14 cellular contexts compared by ENCODE assay signal in genomic region chr4:8351931-8352367, GRCh38.
DNase-seq lines count a peak whose midpoint lies in the region; ATAC-seq and TF ChIP-seq lines count a peak whose summit lies in the region.
"Had no signal": no experiment of that assay in that cellular context is flagged by ENCODE, and none has a peak within 500 bp of the region (broad histone marks: within the 10 kb centered on the region; RNA-seq: fewer than 3 reads in every experiment).

No MANE protein-coding gene starts in this region.

- 66 to 78% (median 73%) methylated on average over 8 of the region's 8 CpGs for WGBS in heart left ventricle, 4 donors

- no peak overlapping the region for H3K27ac ChIP-seq in BLaER1
- peak overlapping the region in 5 of 12 donors; percentile 13 to 56 (median 20) for H3K27ac ChIP-seq in heart left ventricle
- no peak overlapping the region for H3K27ac ChIP-seq in neural progenitor cell
- H3K27ac ChIP-seq: coronary artery, SK-N-MC had no signal

- H3K4me1 ChIP-seq in BLaER1 (peaks cover 85% of the 10 kb centered on the region), heart left ventricle (peaks cover 0 to 34% (median 23%) of the 10 kb centered on the region in 12 donors), neural progenitor cell (no peaks in the 10 kb centered on the region)

- TF ChIP-seq POLR2A in heart left ventricle (IDR thresholded peaks at IDR 0.05), result no peak

- no peak for TF ChIP-seq CTCF in heart left ventricle (IDR thresholded peaks at IDR 0.05)
- TF ChIP-seq CTCF in progenitor cell of endocrine pancreas (IDR thresholded peaks at IDR 0.05; ENCODE audit: unreplicated experiment), result no peak
- no peak for TF ChIP-seq CTCF in neural progenitor cell (IDR thresholded peaks at IDR 0.05)

- H3K27me3 Mint-ChIP-seq in progenitor cell of endocrine pancreas (peaks cover 5% of the 10 kb centered on the region), neural progenitor cell (ENCODE audit: insufficient read depth, low read depth) (peaks cover 2% of the 10 kb centered on the region)
- H3K27me3 Mint-ChIP-seq: activated CD4-positive, alpha-beta T cell treated with anti-CD3 and anti-CD28 coated beads for 36 hours; naive B cell had no signal

- no peaks in the 10 kb centered on the region for H3K27me3 ChIP-seq in BLaER1
- no peaks in the 10 kb centered on the region for H3K27me3 ChIP-seq in heart left ventricle
- H3K27me3 ChIP-seq in neural progenitor cell, result no peaks in the 10 kb centered on the region

- no peaks in the 10 kb centered on the region for H3F3A ChIP-seq in neural progenitor cell (ENCODE audit: low read depth)

- peak; percentile 48 for DNase-seq in SW480 (ENCODE audit: low spot score)
- DNase-seq in heart left ventricle, result no peak
- no peak for DNase-seq in progenitor cell of endocrine pancreas (ENCODE audit: low spot score, unreplicated experiment)
- no peak for DNase-seq in activated CD4-positive, CD25-positive, alpha-beta regulatory T cell (lab: John Stamatoyannopoulos, UW)
- DNase-seq in NCI-H446 (lab: John Stamatoyannopoulos, UW), result no peak
- no peak for DNase-seq in neural progenitor cell (ENCODE audit: low spot score)
- DNase-seq in NCI-H82 (lab: John Stamatoyannopoulos, UW), result no peak
- DNase-seq: activated CD4-positive, alpha-beta T cell treated with anti-CD3 and anti-CD28 coated beads for 36 hours; activated gamma-delta T cell treated with Interleukin-2 at 50 U/mL for 16 hours; naive B cell; NCI-H526 had no signal

- no peak overlapping the region for H2AFZ ChIP-seq in neural progenitor cell (replicated peaks)

- H3K4me3 Mint-ChIP-seq in progenitor cell of endocrine pancreas (ENCODE audit: low read depth) (no peak overlapping the region), neural progenitor cell (no peak overlapping the region)
- H3K4me3 Mint-ChIP-seq: activated CD4-positive, alpha-beta T cell treated with anti-CD3 and anti-CD28 coated beads for 36 hours; naive B cell had no signal

- H3K4me2 ChIP-seq in BLaER1, result peak overlapping the region; percentile 88
- no peak overlapping the region for H3K4me2 ChIP-seq in neural progenitor cell

- H4K20me1 ChIP-seq in BLaER1, result peaks cover 26% of the 10 kb centered on the region
- H4K20me1 ChIP-seq in neural progenitor cell (ENCODE audit: low read depth), result no peaks in the 10 kb centered on the region

- H3K36me3 ChIP-seq in BLaER1, result no peaks in the 10 kb centered on the region
- H3K36me3 ChIP-seq in heart left ventricle, result no peaks in the 10 kb centered on the region
- no peaks in the 10 kb centered on the region for H3K36me3 ChIP-seq in neural progenitor cell

- H3K4me3 ChIP-seq in BLaER1, result no peak overlapping the region
- H3K4me3 ChIP-seq in heart left ventricle, result no peak overlapping the region
- H3K4me3 ChIP-seq in neural progenitor cell, result no peak overlapping the region
- H3K4me3 ChIP-seq: coronary artery, SK-N-MC had no signal

- H3K9me3 ChIP-seq in BLaER1 (no peaks in the 10 kb centered on the region), heart left ventricle (no peaks in the 10 kb centered on the region), neural progenitor cell (ENCODE audit: low read depth) (no peaks in the 10 kb centered on the region)

- H3K9me3 Mint-ChIP-seq in progenitor cell of endocrine pancreas (ENCODE audit: low read depth), result no peaks in the 10 kb centered on the region
- no peaks in the 10 kb centered on the region for H3K9me3 Mint-ChIP-seq in neural progenitor cell

- ATAC-seq in heart left ventricle, result peak in 3 of 4 donors; percentile 5 to 6 (median 6)
- ATAC-seq: activated CD4-positive, alpha-beta T cell treated with anti-CD3 and anti-CD28 coated beads for 36 hours had no signal

- intact Hi-C loops in heart left ventricle (cut with DNase I), result no loop called here

- H3K4me1 Mint-ChIP-seq in progenitor cell of endocrine pancreas (ENCODE audit: low read depth), result peaks cover 11% of the 10 kb centered on the region
- no peaks in the 10 kb centered on the region for H3K4me1 Mint-ChIP-seq in neural progenitor cell
- H3K4me1 Mint-ChIP-seq: activated CD4-positive, alpha-beta T cell treated with anti-CD3 and anti-CD28 coated beads for 36 hours; naive B cell had no signal

- H3K27ac Mint-ChIP-seq in progenitor cell of endocrine pancreas (peak overlapping the region; percentile 56), neural progenitor cell (no peak overlapping the region)
- H3K27ac Mint-ChIP-seq: activated CD4-positive, alpha-beta T cell treated with anti-CD3 and anti-CD28 coated beads for 36 hours; naive B cell had no signal

- H3K9ac ChIP-seq in BLaER1, result peak overlapping the region; percentile 21; the same call in 1 of the 2 replicates
- no peak overlapping the region for H3K9ac ChIP-seq in neural progenitor cell

- H3K79me2 ChIP-seq in neural progenitor cell (ENCODE audit: low read depth), result no peaks in the 10 kb centered on the region

- H3K36me3 Mint-ChIP-seq in progenitor cell of endocrine pancreas (ENCODE audit: insufficient read depth), result no peaks in the 10 kb centered on the region
- no peaks in the 10 kb centered on the region for H3K36me3 Mint-ChIP-seq in neural progenitor cell
- H3K36me3 Mint-ChIP-seq: naive B cell had no signal
